8 cellular contexts compared by ENCODE assay signal in the genomic region with DNA sequence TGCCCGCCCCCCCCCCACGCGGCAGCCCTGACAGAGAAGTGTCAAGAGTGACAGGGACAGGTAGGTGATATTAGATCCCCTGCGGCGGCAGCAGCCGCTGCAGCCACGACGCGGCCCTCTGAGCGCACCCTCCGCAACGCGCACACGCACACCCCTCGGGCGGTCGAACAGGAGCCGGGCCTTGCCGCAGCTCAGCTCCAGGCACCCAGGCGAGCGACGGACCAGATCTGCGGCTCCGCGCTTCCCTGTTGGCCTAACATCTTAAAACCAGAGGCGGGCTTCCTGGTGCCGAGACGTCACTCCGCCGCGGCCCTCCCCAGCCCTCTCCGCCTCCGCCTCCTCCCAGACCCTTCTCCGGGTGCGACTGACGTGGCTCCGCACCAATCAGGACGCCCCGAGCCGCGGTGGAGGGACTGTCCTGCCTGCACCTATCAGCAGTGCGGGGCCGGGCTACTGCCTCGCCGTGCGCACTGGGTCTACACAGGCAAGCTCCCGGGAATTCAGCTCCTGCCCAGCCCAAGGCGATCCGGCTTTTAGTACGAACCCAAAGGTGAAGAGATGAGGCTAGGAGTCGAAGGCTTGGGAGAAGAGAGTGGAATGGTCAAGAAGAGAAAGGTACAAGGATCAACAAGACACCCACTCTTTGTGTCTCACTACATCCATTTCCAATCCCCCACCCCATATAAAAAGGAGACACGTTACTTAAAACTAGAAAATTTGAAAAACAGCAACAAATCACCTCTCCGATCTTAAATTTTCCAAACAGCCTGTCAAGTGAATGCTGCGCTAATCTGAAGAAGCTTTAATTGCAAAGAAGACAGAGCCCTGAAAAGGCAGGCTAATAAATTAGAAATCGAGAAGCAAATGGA. TPM values are rescaled to one million over a fixed set of nuclear protein-coding genes. Genes with fewer than 3 reads are reported as not detected.
DNase-seq lines count a peak whose midpoint lies in the region; ATAC-seq, FAIRE-seq and TF ChIP-seq lines count a peak whose summit lies in the region.

A gene (minus strand): TSS at position 237 of the 869 bp plus-strand sequence. CDS start 617 bp downstream, outside the sequence.

- H3K27ac ChIP-seq in psoas muscle = peak within 1 kb of the TSS; percentile 99

- H3K4me3 Mint-ChIP-seq in HFFc6 = peak within 1 kb of the TSS; percentile 97
- H3K4me3 Mint-ChIP-seq in activated T-helper 2 cell treated with anti-CD3 and anti-CD28 coated beads, Interferon-gamma antibody, Interleukin-2, Interleukin-4, amounts not matched to agents 10 μg/mL and 5 μg/mL and 100 μg/mL, durations not matched to agents 14 hours and 24 hours and 36 hours (ENCODE audit: low read depth) = peak within 1 kb of the TSS; percentile 62

- H3K36me3 ChIP-seq in psoas muscle (ENCODE audit: insufficient read depth in 1 of 2, low read depth in 1 of 2) = no peaks in the 10 kb centered on the region

- H3K27ac Mint-ChIP-seq in HFFc6 = peak within 1 kb of the TSS; percentile 86
- no peak within 1 kb of the TSS for H3K27ac Mint-ChIP-seq in activated T-helper 2 cell treated with anti-CD3 and anti-CD28 coated beads, Interferon-gamma antibody, Interleukin-2, Interleukin-4, amounts not matched to agents 10 μg/mL and 5 μg/mL and 100 μg/mL, durations not matched to agents 14 hours and 24 hours and 36 hours

- H3K9me3 Mint-ChIP-seq in HFFc6 = no peaks in the 10 kb centered on the region
- H3K9me3 Mint-ChIP-seq in activated T-helper 2 cell treated with anti-CD3 and anti-CD28 coated beads, Interferon-gamma antibody, Interleukin-2, Interleukin-4, amounts not matched to agents 10 μg/mL and 5 μg/mL and 100 μg/mL, durations not matched to agents 14 hours and 24 hours and 36 hours = no peaks in the 10 kb centered on the region

- H3K4me1 Mint-ChIP-seq in HFFc6 (ENCODE audit: low read depth) = peaks cover 62% of the 10 kb centered on the region
- H3K4me1 Mint-ChIP-seq in activated T-helper 2 cell treated with anti-CD3 and anti-CD28 coated beads, Interferon-gamma antibody, Interleukin-2, Interleukin-4, amounts not matched to agents 10 μg/mL and 5 μg/mL and 100 μg/mL, durations not matched to agents 14 hours and 24 hours and 36 hours (ENCODE audit: low read depth) = peaks cover 6% of the 10 kb centered on the region

- no peak for FAIRE-seq in GM18507 (lab: Jason Lieb, UNC)

- H3K27me3 Mint-ChIP-seq in HFFc6 (ENCODE audit: insufficient read depth) = peaks cover 9% of the 10 kb centered on the region
- H3K27me3 Mint-ChIP-seq in activated T-helper 2 cell treated with anti-CD3 and anti-CD28 coated beads, Interferon-gamma antibody, Interleukin-2, Interleukin-4, amounts not matched to agents 10 μg/mL and 5 μg/mL and 100 μg/mL, durations not matched to agents 14 hours and 24 hours and 36 hours (ENCODE audit: low read depth) = peaks cover 96% of the 10 kb centered on the region

- peak within 1 kb of the TSS; percentile 75 for H3K4me3 ChIP-seq in psoas muscle

- peak; percentile 39 for DNase-seq in GM18507 (ENCODE audit: extremely low spot score, insufficient read length, low read depth)
- DNase-seq in HFFc6 = peak; percentile 100
- DNase-seq in NCI-H2171 treated with DMSO at 0.1 percent for 48 hours (lab: John Stamatoyannopoulos, UW) = peak; percentile 20
- peak; percentile 50 for DNase-seq in activated T-helper 2 cell treated with anti-CD3 and anti-CD28 coated beads, Interferon-gamma antibody, Interleukin-2, Interleukin-4, amounts not matched to agents 10 μg/mL and 5 μg/mL and 100 μg/mL, durations not matched to agents 14 hours and 24 hours and 36 hours (ENCODE audit: low spot score)
- peak; percentile 76 for DNase-seq in Right ventricle myocardium superior
- peak; percentile 97 for DNase-seq in psoas muscle
- DNase-seq in GM10266 (ENCODE audit: extremely low spot score) = no peak

- ATAC-seq in Right ventricle myocardium superior (ENCODE audit: poor library complexity) (peak; percentile 83), psoas muscle (peak; percentile 77 to 93 (median 87)), HG03439 (IDR thresholded peaks at IDR 0.05; ENCODE audit: unreplicated experiment) (no peak)

- no peaks in the 10 kb centered on the region for H3K9me3 ChIP-seq in psoas muscle

- peaks cover 10% of the 10 kb centered on the region for H3K4me1 ChIP-seq in psoas muscle

- TF ChIP-seq CTCF in HFFc6 (IDR thresholded peaks at IDR 0.05) = no peak
- no peak for TF ChIP-seq CTCF in psoas muscle (IDR thresholded peaks at IDR 0.05)
- TF ChIP-seq CTCF in GM10266 (IDR thresholded peaks at IDR 0.05; ENCODE audit: control insufficient read depth, insufficient read depth, low read depth, missing control alignments) = no peak

- 1% methylated on average over 46 to 55 of the region's 55 CpGs for WGBS in psoas muscle, 3 donors

- intact Hi-C loops in activated T-helper 2 cell treated with anti-CD3 and anti-CD28 coated beads, Interferon-gamma antibody, Interleukin-2, Interleukin-4, amounts not matched to agents 10 μg/mL and 5 μg/mL and 100 μg/mL, durations not matched to agents 14 hours and 24 hours and 36 hours (cut with micrococcal nuclease) = no loop called here
- intact Hi-C loops in Right ventricle myocardium superior (cut with DNase I) (no loop called here), psoas muscle (cut with DNase I) (loop anchor here in 1 of 2 donors (1.0 to 5.0 kb wide), 2 partner anchors 10 to 229 kb away; no protein-coding TSS in a partner anchor)

- peaks cover 0 to 14% (median 0%) of the 10 kb centered on the region in 3 donors for H3K27me3 ChIP-seq in psoas muscle (ENCODE audit: insufficient read depth in 3 of 3, low read length in 2 of 3)

- peaks cover 27% of the 10 kb centered on the region for H3K36me3 Mint-ChIP-seq in HFFc6 (ENCODE audit: low read depth)
- H3K36me3 Mint-ChIP-seq in activated T-helper 2 cell treated with anti-CD3 and anti-CD28 coated beads, Interferon-gamma antibody, Interleukin-2, Interleukin-4, amounts not matched to agents 10 μg/mL and 5 μg/mL and 100 μg/mL, durations not matched to agents 14 hours and 24 hours and 36 hours (ENCODE audit: low read depth) = peaks cover 3% of the 10 kb centered on the region

RNA-seq across cellular contexts. Expression of the gene that starts here (rescaled TPM):
- total RNA-seq in HFFc6 (2021; fragmentation: NEBNext Ultra II Directional; extraction: Animal tissue kit (Norgen Biotek cat#: 25700)) = 10 to 100 TPM; 15.9 to 22.8 (median 17.9) TPM
- total RNA-seq in activated T-helper 2 cell treated with anti-CD3 and anti-CD28 coated beads, Interferon-gamma antibody, Interleukin-2, Interleukin-4, amounts not matched to agents 10 μg/mL and 5 μg/mL and 100 μg/mL, durations not matched to agents 14 hours and 24 hours and 36 hours = not detected in 2 replicates
- not detected for total RNA-seq in Right ventricle myocardium superior
- 10 to 100 TPM; 15.7 to 57.9 (median 43.6) TPM for total RNA-seq in psoas muscle
- polyA plus RNA-seq in psoas muscle = 10 to 100 TPM; 12.4 to 66.3 (median 54.2) TPM

Comparison
In these comparisons a context has a peak if more than half of its experiments do, and no peak if none do; other contexts are left out.
1. RNA of the gene that starts here (total RNA-seq): 15.7 to 57.9 TPM in psoas muscle and 15.9 to 22.8 TPM in HFFc6; not detected in activated T-helper 2 cell treated with anti-CD3 and anti-CD28 coated beads, Interferon-gamma antibody, Interleukin-2, Interleukin-4, amounts not matched to agents 10 μg/mL and 5 μg/mL and 100 μg/mL, durations not matched to agents 14 hours and 24 hours and 36 hours and not detected in Right ventricle myocardium superior (single experiment); every median in the first group is over 10 times any median in the second.
2. Peak in DNase-seq in activated T-helper 2 cell treated with anti-CD3 and anti-CD28 coated beads, Interferon-gamma antibody, Interleukin-2, Interleukin-4, amounts not matched to agents 10 μg/mL and 5 μg/mL and 100 μg/mL, durations not matched to agents 14 hours and 24 hours and 36 hours; RNA of the gene not detected or under 1 TPM.
3. Peak in DNase-seq and ATAC-seq in Right ventricle myocardium superior; RNA of the gene not detected or under 1 TPM.